ENCODE assay signal across 7 cellular contexts in the genomic region with DNA sequence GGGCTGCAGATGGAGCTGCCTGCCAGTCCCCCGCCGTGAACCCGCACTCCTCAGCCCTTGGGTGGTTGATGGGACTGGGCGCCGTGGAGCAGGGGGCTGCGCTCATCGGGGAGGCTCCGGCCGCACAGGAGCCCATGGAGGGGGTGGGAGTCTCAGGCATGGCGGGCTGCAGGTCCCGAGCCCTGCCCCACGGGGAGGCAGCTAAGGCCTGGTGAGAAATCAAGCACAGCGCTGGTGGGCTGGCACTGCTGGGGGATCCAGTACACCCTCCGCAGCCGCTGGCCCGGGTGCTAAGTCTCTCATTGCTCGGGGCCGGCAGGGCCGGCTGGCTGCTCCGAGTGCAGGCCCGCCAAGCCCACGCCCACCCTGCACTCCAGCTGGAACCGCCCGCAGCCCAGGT. TPM values are rescaled to one million over a fixed set of nuclear protein-coding genes. Genes with fewer than 3 reads are reported as not detected.
"Had no signal": no experiment of that assay in that cellular context is flagged by ENCODE, and none has a peak within 500 bp of the region (broad histone marks: within the 10 kb centered on the region; RNA-seq: fewer than 3 reads in every experiment).

No MANE protein-coding gene starts in this region.

RNA-seq across cellular contexts. Expression of a gene that starts 4.7 kb away (rescaled TPM):
- total RNA-seq: GM23248, GM23338, H1, H4, H7, H9, HFFc6 had no signal

RNA-seq across cellular contexts. Expression of a gene that starts 17.6 kb away (rescaled TPM):
- total RNA-seq: GM23248, GM23338, H1, H4, H7, H9, HFFc6 had no signal

RNA-seq across cellular contexts. Expression of a gene that starts 50.3 kb away (rescaled TPM):
- total RNA-seq: GM23248, GM23338, H1, H4, H7, H9, HFFc6 had no signal

RNA-seq across cellular contexts. Expression of a gene that starts 59.2 kb away (rescaled TPM):
- total RNA-seq: GM23248, GM23338, H4, H7, H9, HFFc6 had no signal
